ENCODE assay signal across 8 cellular contexts in genomic region chr22:19431641-19432091, GRCh38. TPM values are rescaled to one million over a fixed set of nuclear protein-coding genes. Genes with fewer than 3 reads are reported as not detected.
DNase-seq lines count a peak whose midpoint lies in the region; ATAC-seq and TF ChIP-seq lines count a peak whose summit lies in the region.

TSS of gene HIRA (minus strand) at chr22:19431733. CDS start at chr22:19431476, 257 bp downstream.

- no peaks in the 10 kb centered on the region for H4K20me1 ChIP-seq in H9 (ENCODE audit: control insufficient read depth, insufficient read depth, insufficient read length)

- no peak within 1 kb of the TSS for H3K23ac ChIP-seq in H9 (ENCODE audit: insufficient read length, low read depth, low read length)

- POLR2A ChIA-PET in GM10248 (lab: Yijun Ruan, JAX): interaction anchor here (1.0 to 1.5 kb wide), 3 partner anchors 13 to 253 kb away, joined by 3 to 5 read pairs (median 4); partner anchors contain the start of gene SLC25A1

- H2AFZ ChIP-seq in H9 (ENCODE audit: low read length): no peak within 1 kb of the TSS

- no peak within 1 kb of the TSS for H2BK20ac ChIP-seq in H9 (ENCODE audit: low read depth, low read length, poor library complexity, severe bottlenecking)

- no peak within 1 kb of the TSS for H3K4ac ChIP-seq in H9 (ENCODE audit: low read depth, low read length)

- no peak within 1 kb of the TSS for H2BK12ac ChIP-seq in H9 (ENCODE audit: insufficient read length, low read depth, low read length)

- H3T11ph ChIP-seq in H9 (ENCODE audit: low read length): no peak within 1 kb of the TSS

- H3K4me3 ChIP-seq in MG63: peak within 1 kb of the TSS; percentile 83
- peak within 1 kb of the TSS; percentile 65 to 94 (median 84) for H3K4me3 ChIP-seq in heart right ventricle

- peaks cover 2 to 20% (median 13%) of the 10 kb centered on the region in 3 experiments; a peak in 6 of 7 replicates for H3K36me3 Mint-ChIP-seq in H9 (ENCODE audit: insufficient read depth in 1 of 3, low read depth in 3 of 3)
- H3K36me3 Mint-ChIP-seq in activated naive CD8-positive, alpha-beta T cell treated with anti-CD3 and anti-CD28 coated beads, Interleukin-2, amount 50 U/mL, for 24 hours (ENCODE audit: low read depth): peaks cover 26% of the 10 kb centered on the region
- peaks cover 1% of the 10 kb centered on the region for H3K36me3 Mint-ChIP-seq in progenitor cell of endocrine pancreas (ENCODE audit: insufficient read depth)

- no peaks in the 10 kb centered on the region for H3K27me3 Mint-ChIP-seq in H9 (ENCODE audit: low read depth)
- no peaks in the 10 kb centered on the region for H3K27me3 Mint-ChIP-seq in activated naive CD8-positive, alpha-beta T cell treated with anti-CD3 and anti-CD28 coated beads, Interleukin-2, amount 50 U/mL, for 24 hours
- H3K27me3 Mint-ChIP-seq in progenitor cell of endocrine pancreas: no peaks in the 10 kb centered on the region

- H3K27ac Mint-ChIP-seq in H9: peak within 1 kb of the TSS; percentile 89 to 96 (median 92); a peak in 5 of 7 replicates
- H3K27ac Mint-ChIP-seq in activated naive CD8-positive, alpha-beta T cell treated with anti-CD3 and anti-CD28 coated beads, Interleukin-2, amount 50 U/mL, for 24 hours: peak within 1 kb of the TSS; percentile 88
- H3K27ac Mint-ChIP-seq in progenitor cell of endocrine pancreas: peak within 1 kb of the TSS; percentile 96

- H2BK120ac ChIP-seq in H9 (ENCODE audit: low read depth, low read length, poor library complexity, severe bottlenecking): no peak within 1 kb of the TSS

- no peak within 1 kb of the TSS for H4K91ac ChIP-seq in H9 (ENCODE audit: insufficient read length, low read depth, low read length)

- TF ChIP-seq CTCF in GM10248 (IDR thresholded peaks at IDR 0.05; ENCODE audit: control extremely low read depth, extremely low read depth, low read depth, missing control alignments): no peak
- no peak for TF ChIP-seq CTCF in H9 (conservative IDR thresholded peaks at IDR 0.05)
- no peak for TF ChIP-seq CTCF in heart right ventricle (IDR thresholded peaks at IDR 0.05)
- TF ChIP-seq CTCF in progenitor cell of endocrine pancreas (IDR thresholded peaks at IDR 0.05; ENCODE audit: unreplicated experiment): no peak

- peaks cover 7% of the 10 kb centered on the region for H3K79me1 ChIP-seq in H9 (ENCODE audit: insufficient read depth, low read depth, low read length, poor library complexity, severe bottlenecking)

- H3K27me3 ChIP-seq in H9 (ENCODE audit: insufficient read depth, low read length) (no peaks in the 10 kb centered on the region), MG63 (no peaks in the 10 kb centered on the region), heart right ventricle (no peaks in the 10 kb centered on the region)

- peak within 1 kb of the TSS; percentile 80 for H3K14ac ChIP-seq in H9 (ENCODE audit: insufficient read depth, low read length)

- peak within 1 kb of the TSS; percentile 60 for H3K4me2 ChIP-seq in H9 (ENCODE audit: insufficient read depth, insufficient read length, low read length)

- peaks cover 4% of the 10 kb centered on the region; the same call in 1 of the 2 replicates for H3K4me1 ChIP-seq in H9 (ENCODE audit: insufficient read depth, low read length)
- peaks cover 7 to 55% (median 34%) of the 10 kb centered on the region in 9 donors for H3K4me1 ChIP-seq in heart right ventricle

- H3K9me3 Mint-ChIP-seq in H9: no peaks in the 10 kb centered on the region
- H3K9me3 Mint-ChIP-seq in activated naive CD8-positive, alpha-beta T cell treated with anti-CD3 and anti-CD28 coated beads, Interleukin-2, amount 50 U/mL, for 24 hours: no peaks in the 10 kb centered on the region
- no peaks in the 10 kb centered on the region for H3K9me3 Mint-ChIP-seq in progenitor cell of endocrine pancreas (ENCODE audit: low read depth)

- H3K27ac ChIP-seq in H9 (ENCODE audit: insufficient read length, low read depth, low read length) (no peak within 1 kb of the TSS), heart right ventricle (peak within 1 kb of the TSS; percentile 89 to 99 (median 98))

- H3K36me3 ChIP-seq in MG63 (peaks cover 21% of the 10 kb centered on the region), heart right ventricle (peaks cover 0 to 31% (median 16%) of the 10 kb centered on the region in 9 donors)

- H3K9ac ChIP-seq in H9 (ENCODE audit: extremely low read depth, insufficient read length, low read length): peak within 1 kb of the TSS; percentile 59

- no peak within 1 kb of the TSS for H2BK5ac ChIP-seq in H9 (ENCODE audit: insufficient read length, low read length)

- DNase-seq in GM10248 (ENCODE audit: extremely low spot score) (peak; percentile 81), H9 (peak; percentile 72), MG63 (peak; percentile 75), T follicular helper cell (ENCODE audit: low read depth) (peak; percentile 71), heart right ventricle (peak; percentile 75 to 87), progenitor cell of endocrine pancreas (ENCODE audit: low spot score, unreplicated experiment) (peak; percentile 67), ureter (ENCODE audit: low spot score) (peak; percentile 84)
- DNase-seq in activated naive CD8-positive, alpha-beta T cell treated with anti-CD3 and anti-CD28 coated beads, Interleukin-2, amount 50 U/mL, for 24 hours: peak; percentile 91

- H4K5ac ChIP-seq in H9 (ENCODE audit: insufficient read length, low read depth, low read length): no peak within 1 kb of the TSS

- peaks cover 7% of the 10 kb centered on the region for H3K23me2 ChIP-seq in H9 (ENCODE audit: insufficient read length, low read depth, low read length, poor library complexity, severe bottlenecking)

- no peak within 1 kb of the TSS for H4K8ac ChIP-seq in H9 (replicated peaks; ENCODE audit: insufficient read length, low read depth, low read length)

- H3K9me3 ChIP-seq in H9 (ENCODE audit: control insufficient read depth, low read depth, low read length): no peaks in the 10 kb centered on the region
- H3K9me3 ChIP-seq in MG63: no peaks in the 10 kb centered on the region
- no peaks in the 10 kb centered on the region for H3K9me3 ChIP-seq in heart right ventricle

- no CpG with 5 or more reads among the region's 64 CpGs for WGBS in H9 (ENCODE audit: extremely low coverage, insufficient read length, low lambda C conversion rate)
- WGBS in heart right ventricle, 2 donors: 1% methylated on average over 51 to 64 of the region's 64 CpGs

- H3K4me1 Mint-ChIP-seq in H9 (peaks cover 20 to 24% of the 10 kb centered on the region in 2 experiments), progenitor cell of endocrine pancreas (ENCODE audit: low read depth) (peaks cover 23% of the 10 kb centered on the region)
- H3K4me1 Mint-ChIP-seq in activated naive CD8-positive, alpha-beta T cell treated with anti-CD3 and anti-CD28 coated beads, Interleukin-2, amount 50 U/mL, for 24 hours: peaks cover 55% of the 10 kb centered on the region

- H2BK15ac ChIP-seq in H9 (ENCODE audit: low read depth, low read length): no peak within 1 kb of the TSS; the same call in 1 of the 2 replicates

- peak; percentile 65 for ATAC-seq in activated naive CD8-positive, alpha-beta T cell treated with anti-CD3 and anti-CD28 coated beads, Interleukin-2, amount 50 U/mL, for 24 hours
- peak; percentile 42 to 83 (median 78) for ATAC-seq in heart right ventricle

- intact Hi-C loops in heart right ventricle (cut with DNase I): loop anchor here in 7 of 10 donors (1.0 to 10.0 kb wide), 8 partner anchors 15 to 254 kb away; partner anchors contain the start of genes CDC45 (in 4 of the 7), UFD1 (in 4 of the 7), C22orf39 (in 2 of the 7) and CLTCL1 (in 2 of the 7)

- peak within 1 kb of the TSS; percentile 88 to 92 for H3K4me3 Mint-ChIP-seq in H9
- peak within 1 kb of the TSS; percentile 95 for H3K4me3 Mint-ChIP-seq in activated naive CD8-positive, alpha-beta T cell treated with anti-CD3 and anti-CD28 coated beads, Interleukin-2, amount 50 U/mL, for 24 hours
- peak within 1 kb of the TSS; percentile 89 for H3K4me3 Mint-ChIP-seq in progenitor cell of endocrine pancreas (ENCODE audit: low read depth)

- H2AK5ac ChIP-seq in H9 (ENCODE audit: insufficient read length, low read length): no peak within 1 kb of the TSS

- H3K79me2 ChIP-seq in H9 (ENCODE audit: insufficient read depth, low read length): peaks cover 31% of the 10 kb centered on the region; the same call in 1 of the 2 replicates

- peak within 1 kb of the TSS; percentile 52 for H3K18ac ChIP-seq in H9 (ENCODE audit: insufficient read length, low read depth, low read length)

- no peak within 1 kb of the TSS for H3K56ac ChIP-seq in H9 (ENCODE audit: insufficient read length, low read depth, low read length)

- CTCF ChIA-PET in GM10248 (lab: Yijun Ruan, JAX): interaction anchor here (1.4 kb wide), 1 partner anchor 132 kb away, joined by 3 read pairs; no protein-coding TSS in a partner anchor

RNA-seq across cellular contexts. Expression of gene HIRA, which starts in this region (rescaled TPM):
- total RNA-seq in H9 (2021) (51.9 and 53.0 TPM in 2 replicates), heart right ventricle (10 to 100 TPM; 11.4 to 23.2 (median 18.3) TPM), progenitor cell of endocrine pancreas (45.3 and 45.9 TPM in 2 replicates), ureter (22.6 TPM)
- 19.8 and 22.1 TPM in 2 replicates for total RNA-seq in MG63 (2014; rRNA removed; shearing (Covaris generic); ENCODE audit: low replicate concordance)
- polyA plus RNA-seq in heart right ventricle: 10 to 100 TPM in 1 of 2 donors, 1 to 10 TPM in 1; 3.1 to 10.8 TPM
